In the genomic region with DNA sequence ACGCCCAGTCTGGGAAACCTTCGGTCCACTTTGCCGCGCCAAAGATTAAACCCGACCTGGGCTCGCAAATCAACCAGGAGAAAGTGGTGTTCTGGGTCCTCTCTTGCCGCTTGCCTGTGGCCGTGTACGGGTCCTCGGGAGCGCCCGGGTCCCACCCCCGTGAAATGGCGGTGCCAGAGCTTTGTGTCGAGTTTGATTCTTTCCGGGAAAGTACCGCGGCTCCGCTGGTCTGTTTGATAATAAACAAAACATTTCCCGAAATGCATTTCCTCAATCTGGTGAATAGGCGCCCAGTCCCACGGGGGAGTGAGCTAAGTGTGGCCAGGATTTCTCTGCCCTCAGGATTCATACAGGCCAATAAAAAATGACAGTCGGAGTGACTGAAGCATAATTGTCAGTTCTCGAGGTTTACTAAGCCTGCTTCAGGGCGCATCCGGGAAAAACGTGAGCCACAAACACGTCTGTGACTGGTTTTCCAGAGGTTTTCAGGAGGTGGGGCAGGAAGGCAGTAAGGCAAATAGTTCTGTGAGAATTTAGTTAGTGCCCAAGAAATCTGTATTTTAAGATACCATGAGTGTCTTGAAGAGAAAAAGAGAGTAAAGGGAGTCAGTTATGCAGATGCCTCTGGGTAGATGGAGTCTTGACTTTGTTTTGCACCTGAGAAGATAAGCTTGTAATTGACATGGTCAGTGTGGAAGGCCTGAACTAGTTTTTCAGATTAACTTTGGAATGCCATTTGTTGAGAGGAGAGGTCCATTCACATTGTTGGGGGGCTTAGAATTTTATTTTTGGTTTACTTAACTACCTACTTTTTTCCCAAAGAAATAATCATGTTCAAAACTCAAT, we compare ENCODE assay signal across 8 cellular contexts. TPM values are rescaled to one million over a fixed set of nuclear protein-coding genes. Genes with fewer than 3 reads are reported as not detected.
DNase-seq lines count a peak whose midpoint lies in the region.

No MANE protein-coding gene starts in this region.

- no peaks in the 10 kb centered on the region for H3K9me3 ChIP-seq in skeletal muscle satellite cell (replicated peaks; ENCODE audit: low read length)

- peak overlapping the region; percentile 94 for H3K9ac ChIP-seq in skeletal muscle satellite cell (ENCODE audit: low read depth, low read length)

- H3K4me1 ChIP-seq in skeletal muscle satellite cell (ENCODE audit: control insufficient read depth, insufficient read depth, low read length) = peaks cover 7% of the 10 kb centered on the region

- H3K27me3 ChIP-seq in skeletal muscle satellite cell (ENCODE audit: control insufficient read depth, insufficient read depth, low read length) = no peaks in the 10 kb centered on the region

- peak overlapping the region; percentile 88 for H3K4me3 ChIP-seq in iPS-11a (ENCODE audit: low read depth, low read length)
- H3K4me3 ChIP-seq in skeletal muscle satellite cell (ENCODE audit: low read length) = peak overlapping the region; percentile 95

- H3K36me3 ChIP-seq in skeletal muscle satellite cell (ENCODE audit: insufficient read depth, low read length) = no peaks in the 10 kb centered on the region

- DNase-seq in GM04504 (ENCODE audit: low read depth) (peak; percentile 72), H4 (ENCODE audit: low spot score) (peak; percentile 50), LHCN-M2 (ENCODE audit: low read depth) (peak; percentile 82), T-helper 2 cell (peak; percentile 43 to 69 (median 68)), astrocyte of the hippocampus (ENCODE audit: low read depth, low spot score) (peak; percentile 79), epidermal melanocyte (ENCODE audit: insufficient read length, low spot score) (no peak)

- peak overlapping the region; percentile 97 for H3K4me2 ChIP-seq in skeletal muscle satellite cell (ENCODE audit: low read length)

RNA-seq across cellular contexts. Expression of a gene that starts 0.7 kb away (rescaled TPM):
- total RNA-seq in H4 (2014; rRNA removed; shearing (Covaris generic)) = 7.7 and 12.1 TPM in 2 replicates
- total RNA-seq in LHCN-M2 (2014; rRNA removed) = 13.4 and 20.3 TPM in 2 replicates
- 13.0 TPM for polyA plus RNA-seq in LHCN-M2 (2012)
- total RNA-seq in skeletal muscle satellite cell (2012; rRNA removed) = 13.1 and 14.4 TPM in 2 replicates

RNA-seq across cellular contexts. Expression of a gene that starts 59.3 kb away (rescaled TPM):
- total RNA-seq in H4 (2014; rRNA removed; shearing (Covaris generic)) = 107 and 111 TPM in 2 replicates
- 38.5 and 40.7 TPM in 2 replicates for total RNA-seq in LHCN-M2 (2014; rRNA removed)
- polyA plus RNA-seq in LHCN-M2 (2012) = 31.3 TPM
- total RNA-seq in skeletal muscle satellite cell (2012; rRNA removed) = 33.9 and 41.1 TPM in 2 replicates
